ENCODE assay signal across 1 cellular context in the genomic region with DNA sequence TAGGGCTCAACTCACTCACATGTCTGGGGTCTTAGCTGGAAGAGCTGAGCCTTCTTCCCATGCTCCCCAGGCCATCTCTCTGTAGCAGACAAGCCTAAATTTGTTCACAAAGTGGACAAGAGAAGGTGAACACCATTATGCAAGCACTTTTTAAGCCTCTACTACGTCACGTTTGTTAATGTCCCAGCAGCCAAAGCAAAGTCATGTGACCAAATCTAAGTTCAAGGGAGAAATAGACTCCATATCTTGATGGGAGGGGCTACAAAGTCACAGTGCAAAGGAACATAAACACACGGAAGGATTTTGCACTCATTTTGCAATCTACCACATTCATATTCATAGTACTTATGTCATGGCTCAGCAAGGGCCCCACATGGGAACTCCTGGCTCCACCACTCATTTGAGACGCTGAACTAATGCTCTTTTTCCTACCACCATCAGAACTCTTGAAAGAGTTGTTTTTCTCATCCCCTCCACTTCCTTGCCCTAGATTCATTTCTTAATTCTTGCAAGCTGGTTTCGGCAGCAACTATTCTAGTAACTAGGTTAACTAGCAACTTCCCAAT.
A peak's percentile ranks its signal among the peaks of the same experiment; 100 is the strongest.
TF ChIP-seq lines count a peak whose summit lies in the region.

No MANE protein-coding gene starts in this region.

TF ChIP-seq in K562, 482 proteins besides CTCF, POLR2A, EP300 and RAD21:
- 0 out of 2 replicates have a peak, but pooled peaks have one; percentile 14 for TF ChIP-seq CBFA2T2 (conservative IDR thresholded peaks at IDR 0.05)
- TF ChIP-seq, protein P1, sequence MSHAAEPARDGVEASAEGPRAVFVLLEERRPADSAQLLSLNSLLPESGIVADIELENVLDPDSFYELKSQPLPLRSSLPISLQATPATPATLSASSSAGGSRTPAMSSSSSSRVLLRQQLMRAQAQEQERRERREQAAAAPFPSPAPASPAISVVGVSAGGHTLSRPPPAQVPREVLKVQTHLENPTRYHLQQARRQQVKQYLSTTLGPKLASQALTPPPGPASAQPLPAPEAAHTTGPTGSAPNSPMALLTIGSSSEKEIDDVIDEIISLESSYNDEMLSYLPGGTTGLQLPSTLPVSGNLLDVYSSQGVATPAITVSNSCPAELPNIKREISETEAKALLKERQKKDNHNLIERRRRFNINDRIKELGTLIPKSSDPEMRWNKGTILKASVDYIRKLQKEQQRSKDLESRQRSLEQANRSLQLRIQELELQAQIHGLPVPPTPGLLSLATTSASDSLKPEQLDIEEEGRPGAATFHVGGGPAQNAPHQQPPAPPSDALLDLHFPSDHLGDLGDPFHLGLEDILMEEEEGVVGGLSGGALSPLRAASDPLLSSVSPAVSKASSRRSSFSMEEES (CRISPR knock-in tag; IDR thresholded peaks at IDR 0.05), result peak; percentile 71
- TF ChIP-seq RAD51 (IDR thresholded peaks at IDR 0.05; ENCODE audit: borderline replicate concordance, low read depth), result peak; percentile 69
- TF ChIP-seq TOE1 (IDR thresholded peaks at IDR 0.05; ENCODE audit: borderline replicate concordance), result peak; percentile 76
- TF ChIP-seq TOE1 (CRISPR knock-in tag; IDR thresholded peaks at IDR 0.05; ENCODE audit: borderline replicate concordance, low read depth), result no peak
- TF ChIP-seq, protein P2, sequence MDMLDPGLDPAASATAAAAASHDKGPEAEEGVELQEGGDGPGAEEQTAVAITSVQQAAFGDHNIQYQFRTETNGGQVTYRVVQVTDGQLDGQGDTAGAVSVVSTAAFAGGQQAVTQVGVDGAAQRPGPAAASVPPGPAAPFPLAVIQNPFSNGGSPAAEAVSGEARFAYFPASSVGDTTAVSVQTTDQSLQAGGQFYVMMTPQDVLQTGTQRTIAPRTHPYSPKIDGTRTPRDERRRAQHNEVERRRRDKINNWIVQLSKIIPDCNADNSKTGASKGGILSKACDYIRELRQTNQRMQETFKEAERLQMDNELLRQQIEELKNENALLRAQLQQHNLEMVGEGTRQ (CRISPR knock-in tag; IDR thresholded peaks at IDR 0.05), result peak; percentile 34; the same call in 1 of the 2 replicates
- no peak for TF ChIP-seq DMBX1 (CRISPR knock-in tag; IDR thresholded peaks at IDR 0.05; ENCODE audit: borderline replicate concordance)
- TF ChIP-seq, protein P3, sequence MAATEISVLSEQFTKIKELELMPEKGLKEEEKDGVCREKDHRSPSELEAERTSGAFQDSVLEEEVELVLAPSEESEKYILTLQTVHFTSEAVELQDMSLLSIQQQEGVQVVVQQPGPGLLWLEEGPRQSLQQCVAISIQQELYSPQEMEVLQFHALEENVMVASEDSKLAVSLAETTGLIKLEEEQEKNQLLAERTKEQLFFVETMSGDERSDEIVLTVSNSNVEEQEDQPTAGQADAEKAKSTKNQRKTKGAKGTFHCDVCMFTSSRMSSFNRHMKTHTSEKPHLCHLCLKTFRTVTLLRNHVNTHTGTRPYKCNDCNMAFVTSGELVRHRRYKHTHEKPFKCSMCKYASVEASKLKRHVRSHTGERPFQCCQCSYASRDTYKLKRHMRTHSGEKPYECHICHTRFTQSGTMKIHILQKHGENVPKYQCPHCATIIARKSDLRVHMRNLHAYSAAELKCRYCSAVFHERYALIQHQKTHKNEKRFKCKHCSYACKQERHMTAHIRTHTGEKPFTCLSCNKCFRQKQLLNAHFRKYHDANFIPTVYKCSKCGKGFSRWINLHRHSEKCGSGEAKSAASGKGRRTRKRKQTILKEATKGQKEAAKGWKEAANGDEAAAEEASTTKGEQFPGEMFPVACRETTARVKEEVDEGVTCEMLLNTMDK (IDR thresholded peaks at IDR 0.05; ENCODE audit: borderline replicate concordance, insufficient read depth, low read depth, low read length, poor library complexity, severe bottlenecking), result no peak
